In the genomic region with DNA sequence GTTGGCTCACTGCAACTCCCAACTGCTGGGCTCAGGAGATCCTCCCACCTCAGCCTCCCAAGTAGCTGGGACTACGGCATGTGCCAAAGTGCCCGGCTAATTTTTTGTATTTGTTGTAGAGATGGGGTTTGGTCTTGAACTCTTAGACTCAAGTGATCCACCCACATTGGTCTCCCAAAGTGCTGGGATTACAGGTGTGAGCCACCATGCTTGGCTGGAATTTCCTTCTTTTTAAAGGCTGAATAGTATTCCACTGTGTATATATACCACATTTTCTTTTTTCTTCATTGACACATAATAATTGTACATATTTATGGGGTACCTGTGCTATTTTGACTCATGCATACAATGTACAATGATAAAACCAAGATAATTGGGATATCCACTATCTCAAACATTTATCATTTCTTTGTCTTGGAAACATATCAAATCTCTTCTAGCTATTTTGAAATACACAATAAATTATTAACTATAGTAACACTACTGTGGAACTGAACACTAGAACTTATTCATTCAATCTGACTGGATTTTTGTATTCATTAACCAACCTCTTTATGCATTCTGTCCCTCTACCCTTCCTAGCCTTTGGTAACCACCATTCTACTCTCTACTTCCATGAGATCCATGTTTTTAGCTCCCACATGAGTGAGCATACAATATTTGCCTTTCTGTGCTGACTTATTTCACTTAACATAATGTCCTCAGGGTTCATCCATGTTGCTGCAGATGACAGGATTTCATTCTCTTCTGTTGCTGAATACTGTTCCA, we compare ENCODE assay signal across 23 cellular contexts.
"Had no signal": no experiment of that assay in that cellular context is flagged by ENCODE, and none has a peak within 500 bp of the region (broad histone marks: within the 10 kb centered on the region; RNA-seq: fewer than 3 reads in every experiment).

No MANE protein-coding gene starts in this region.

- H3K27me3 Mint-ChIP-seq: activated naive CD8-positive, alpha-beta T cell treated with anti-CD3 and anti-CD28 coated beads, Interleukin-2, amount 10 ng/mL, durations not matched to agents 7 days and 5 days; progenitor cell of endocrine pancreas had no signal

- ATAC-seq: foreskin keratinocyte; stimulated activated naive CD8-positive, alpha-beta T cell treated with anti-CD3 and anti-CD28 coated beads, Interleukin-15, Interleukin-2, amounts not matched to agents 100 U/mL and 50 U/mL, for 24 hours had no signal

- H3K4me3 Mint-ChIP-seq: activated naive CD8-positive, alpha-beta T cell treated with anti-CD3 and anti-CD28 coated beads, Interleukin-2, amount 10 ng/mL, durations not matched to agents 7 days and 5 days; nephron progenitor cell had no signal

- H3K4me3 ChIP-seq: dorsolateral prefrontal cortex, right atrium auricular region, skin epidermis, suprapubic skin, transverse colon, uterus had no signal

- H3K36me3 ChIP-seq: uterus had no signal

- H3K9me3 Mint-ChIP-seq: activated naive CD8-positive, alpha-beta T cell treated with anti-CD3 and anti-CD28 coated beads, Interleukin-2, amount 10 ng/mL, durations not matched to agents 7 days and 5 days; nephron progenitor cell had no signal

- H3K27ac Mint-ChIP-seq: activated naive CD8-positive, alpha-beta T cell treated with anti-CD3 and anti-CD28 coated beads, Interleukin-2, amount 10 ng/mL, durations not matched to agents 7 days and 5 days; nephron progenitor cell; progenitor cell of endocrine pancreas had no signal

- H3K4me1 ChIP-seq: foreskin keratinocyte, transverse colon, uterus had no signal

- H3K27me3 ChIP-seq: dorsolateral prefrontal cortex, foreskin keratinocyte, right atrium auricular region, suprapubic skin, transverse colon, uterus had no signal

- H3K9me3 ChIP-seq: right atrium auricular region, suprapubic skin, transverse colon, uterus had no signal

- DNase-seq: activated CD4-positive, alpha-beta T cell treated with anti-CD3 and anti-CD28 coated beads, Interleukin-2, amount 50 U/mL, for 48 hours; activated CD4-positive, CD25-positive, alpha-beta regulatory T cell treated with anti-CD3 and anti-CD28 coated beads, Interleukin-2, amount 50 U/mL, for 72 hours; activated naive CD4-positive, alpha-beta T cell treated with Interleukin-2 at 50 U/mL for 16 hours; activated naive CD8-positive, alpha-beta T cell treated with anti-CD3 and anti-CD28 coated beads, Interleukin-2, amount 10 ng/mL, durations not matched to agents 7 days and 5 days; amygdala; dorsolateral prefrontal cortex; foreskin keratinocyte; glutamatergic neuron; hypothalamus; midbrain; nephron progenitor cell; occipital lobe; stimulated activated naive CD8-positive, alpha-beta T cell treated with anti-CD3 and anti-CD28 coated beads, Interleukin-15, Interleukin-2, amounts not matched to agents 100 U/mL and 50 U/mL, for 24 hours; SW 1271; T-helper 2 cell; transverse colon; uterus had no signal

- H3K27ac ChIP-seq: dorsolateral prefrontal cortex, epithelial cell of prostate, foreskin keratinocyte, right atrium auricular region, skin epidermis, suprapubic skin, transverse colon, uterus, VCaP had no signal
